In genomic region chr10:24570658-24571426, GRCh38 we compare ENCODE assay signal across 16 cellular contexts.
A peak's percentile ranks its signal among the peaks of the same experiment; 100 is the strongest.
DNase-seq lines count a peak whose midpoint lies in the region; ATAC-seq, FAIRE-seq and TF ChIP-seq lines count a peak whose summit lies in the region.
"Had no signal": no experiment of that assay in that cellular context is flagged by ENCODE, and none has a peak within 500 bp of the region (broad histone marks: within the 10 kb centered on the region; RNA-seq: fewer than 3 reads in every experiment).

No MANE protein-coding gene starts in this region.

- in situ Hi-C loops in HepG2 (cut with HindIII; ENCODE audit: extremely low pct_ligation_motif_present, low pct_unique_long_range_greater_than_20kb) (no loop called here), IMR-90 (cut with MboI; ENCODE audit: low sequenced_read_pairs) (no loop called here)

- H3K27me3 Mint-ChIP-seq in neural crest cell (ENCODE audit: low read depth): no peaks in the 10 kb centered on the region
- H3K27me3 Mint-ChIP-seq in stimulated activated naive B cell treated with anti-CD40 and anti-IgM and Interleukin-4, amounts not matched to agents 10 μg/mL and 1 μg/mL and 100 μg/mL, for 72 hours: peaks cover 9 to 17% of the 10 kb centered on the region in 2 donors

- no peak overlapping the region for H3K4me3 ChIP-seq in HepG2 (replicated peaks in 1 of 3; ENCODE audit: insufficient read depth in 1 of 3, low read depth in 2 of 3, low read length in 3 of 3)
- no peak overlapping the region for H3K4me3 ChIP-seq in right lobe of liver
- H3K4me3 ChIP-seq in IMR-90 (ENCODE audit: insufficient read depth, low read depth, low read length): no peak overlapping the region
- H3K4me3 ChIP-seq: BLaER1 had no signal

- H3K27ac Mint-ChIP-seq in neural crest cell (ENCODE audit: unreplicated experiment): peak overlapping the region; percentile 78
- peak overlapping the region; percentile 70 for H3K27ac Mint-ChIP-seq in stimulated activated naive B cell treated with anti-CD40 and anti-IgM and Interleukin-4, amounts not matched to agents 10 μg/mL and 1 μg/mL and 100 μg/mL, for 72 hours
- H3K27ac Mint-ChIP-seq: HFFc6 had no signal

- no peak overlapping the region for H3K14ac ChIP-seq in IMR-90 (replicated peaks; ENCODE audit: low read depth, low read length)

- H3K4me3 Mint-ChIP-seq in neural crest cell: no peak overlapping the region
- no peak overlapping the region for H3K4me3 Mint-ChIP-seq in stimulated activated naive B cell treated with anti-CD40 and anti-IgM and Interleukin-4, amounts not matched to agents 10 μg/mL and 1 μg/mL and 100 μg/mL, for 72 hours
- H3K4me3 Mint-ChIP-seq: HFFc6 had no signal

- no peak overlapping the region for H4K91ac ChIP-seq in IMR-90 (ENCODE audit: insufficient read depth, low read depth, low read length)

- ATAC-seq in HepG2 (no peak; the same call in 2 of the 3 replicates), right lobe of liver (no peak), IMR-90 (ENCODE audit: low read depth) (no peak)
- no peak for ATAC-seq in stimulated activated naive B cell treated with anti-CD40 and anti-IgM and Interleukin-4, amounts not matched to agents 10 μg/mL and 1 μg/mL and 100 μg/mL, for 72 hours (replicated peaks)

- H3K9ac ChIP-seq in HepG2 (ENCODE audit: insufficient read depth, low read depth, low read length) (no peak overlapping the region), IMR-90 (ENCODE audit: low read depth, low read length) (no peak overlapping the region)
- H3K9ac ChIP-seq: BLaER1 had no signal

- CTCF ChIA-PET in HepG2 (lab: Yijun Ruan, JAX; ENCODE audit: low intra/inter-chr PET ratio, low total read pairs) (no interaction called here), IMR-90 (lab: Yijun Ruan, JAX) (no interaction called here)

- no peaks in the 10 kb centered on the region for H4K20me1 ChIP-seq in HepG2 (ENCODE audit: insufficient read depth, low read length)
- H4K20me1 ChIP-seq in IMR-90 (ENCODE audit: insufficient read depth, low read length): no peaks in the 10 kb centered on the region
- H4K20me1 ChIP-seq: BLaER1 had no signal

- no peaks in the 10 kb centered on the region for H3K36me3 ChIP-seq in HepG2 (replicated peaks in 1 of 2; ENCODE audit: control insufficient read depth in 1 of 2, insufficient read depth in 2 of 2, low read length in 2 of 2)
- no peaks in the 10 kb centered on the region for H3K36me3 ChIP-seq in right lobe of liver
- H3K36me3 ChIP-seq in IMR-90 (ENCODE audit: control insufficient read depth, insufficient read depth, low read length): no peaks in the 10 kb centered on the region
- H3K36me3 ChIP-seq: BLaER1 had no signal

- no peak for FAIRE-seq in HepG2 (lab: Jason Lieb, UNC)
- FAIRE-seq: H1 had no signal

- no peak overlapping the region for H3K18ac ChIP-seq in IMR-90 (ENCODE audit: low read depth, low read length)

- BruUV-seq in HepG2 (replicated peaks; lab: Mats Ljungman, UMichigan) (no TSS peak), IMR-90 (replicated peaks; lab: Mats Ljungman, UMichigan) (no TSS peak)

- no peaks in the 10 kb centered on the region for H3K36me3 Mint-ChIP-seq in neural crest cell (ENCODE audit: low read depth)
- H3K36me3 Mint-ChIP-seq in stimulated activated naive B cell treated with anti-CD40 and anti-IgM and Interleukin-4, amounts not matched to agents 10 μg/mL and 1 μg/mL and 100 μg/mL, for 72 hours: no peaks in the 10 kb centered on the region

- TF ChIP-seq CTCF in HepG2 (CRISPR knock-in tag; IDR thresholded peaks at IDR 0.05): no peak
- no peak for TF ChIP-seq CTCF in right lobe of liver (IDR thresholded peaks at IDR 0.05)
- TF ChIP-seq CTCF in IMR-90 (conservative IDR thresholded peaks at IDR 0.05; ENCODE audit: low read depth, low read length): no peak
- TF ChIP-seq CTCF in neural crest cell (conservative IDR thresholded peaks at IDR 0.05): no peak

- 27% methylated on average over 8 of the region's 9 CpGs for WGBS in HepG2 (ENCODE audit: low lambda C conversion rate)
- 74% methylated on average over 6 of the region's 9 CpGs for WGBS in right lobe of liver (ENCODE audit: insufficient coverage, low coverage, low lambda C conversion rate, missing lambda C conversion rate)
- 63% methylated on average over 2 of the region's 9 CpGs; no CpG with 5 or more reads in 1 of the 2 experiments for WGBS in IMR-90 (ENCODE audit: extremely low coverage in 2 of 2, insufficient read length in 1 of 2), 2 experiments

- H3K4me1 ChIP-seq in HepG2 (ENCODE audit: insufficient read depth, low read length) (no peaks in the 10 kb centered on the region), right lobe of liver (no peaks in the 10 kb centered on the region), IMR-90 (ENCODE audit: control insufficient read depth, insufficient read depth, low read length) (no peaks in the 10 kb centered on the region)
- H3K4me1 ChIP-seq: BLaER1 had no signal

- no peaks in the 10 kb centered on the region for H3K79me1 ChIP-seq in IMR-90 (ENCODE audit: low read depth in 1 of 2, low read length in 2 of 2)

- dilution Hi-C loops in IMR-90 (cut with HindIII; ENCODE audit: low sequenced_read_pairs, unreplicated experiment): no loop called here

- no peak overlapping the region for H2BK15ac ChIP-seq in IMR-90 (ENCODE audit: low read depth, low read length)

- H3K4ac ChIP-seq in IMR-90 (ENCODE audit: low read depth, low read length): no peak overlapping the region

- H3K79me2 ChIP-seq in HepG2 (ENCODE audit: insufficient read depth, low read length): no peaks in the 10 kb centered on the region

- no peak overlapping the region for H3K27ac ChIP-seq in HepG2 (ENCODE audit: extremely low read length, insufficient read depth, low read length)
- H3K27ac ChIP-seq in right lobe of liver: no peak overlapping the region
- no peak overlapping the region for H3K27ac ChIP-seq in IMR-90 (ENCODE audit: insufficient read depth, low read length)
- H3K27ac ChIP-seq: BLaER1 had no signal

- no peak overlapping the region for H4K5ac ChIP-seq in IMR-90 (ENCODE audit: low read depth, low read length)

- H2BK120ac ChIP-seq in IMR-90 (ENCODE audit: low read depth, low read length): no peak overlapping the region

- TF ChIP-seq POLR2A in HepG2 (IDR thresholded peaks at IDR 0.05; ENCODE audit: insufficient read depth in 1 of 2, low read depth in 2 of 2, low read length in 2 of 2) (no peak), right lobe of liver (IDR thresholded peaks at IDR 0.05) (no peak), IMR-90 (IDR thresholded peaks at IDR 0.05; ENCODE audit: low read depth, low read length) (no peak)

- no peak for DNase-seq in HepG2 (ENCODE audit: low spot score)
- DNase-seq in right lobe of liver: no peak
- no peak for DNase-seq in IMR-90
- no peak for DNase-seq in neural crest cell (ENCODE audit: low read depth, low spot score)
- no peak for DNase-seq in stimulated activated naive B cell treated with anti-CD40 and anti-IgM and Interleukin-4, amounts not matched to agents 10 μg/mL and 1 μg/mL and 100 μg/mL, for 72 hours
- no peak for DNase-seq in hypothalamus (lab: John Stamatoyannopoulos, UW)
- DNase-seq in SW480 (ENCODE audit: low spot score): no peak
- DNase-seq in stimulated activated CD4-positive, alpha-beta T cell treated with anti-CD3 and anti-CD28 coated beads, Interleukin-2, amount 100 ng/mL, for 48 hours: no peak
- DNase-seq: 8988T, AML-193, Calu3, DMS 273 treated with DMSO at 0.1 percent for 48 hours, HCEC 1CT, HFFc6 had no signal

- H3K9me3 ChIP-seq in HepG2 (ENCODE audit: low read length) (no peaks in the 10 kb centered on the region), right lobe of liver (no peaks in the 10 kb centered on the region), IMR-90 (ENCODE audit: control insufficient read depth, insufficient read depth, low read length) (no peaks in the 10 kb centered on the region)
- H3K9me3 ChIP-seq: BLaER1 had no signal

- no peaks in the 10 kb centered on the region for H3K9me1 ChIP-seq in IMR-90 (ENCODE audit: insufficient read depth, low read length)

- intact Hi-C loops in HepG2 (cut with micrococcal nuclease; ENCODE audit: unreplicated experiment) (no loop called here), right lobe of liver (cut with DNase I) (no loop called here), IMR-90 (cut with micrococcal nuclease) (no loop called here)

- H3K4me2 ChIP-seq in HepG2 (ENCODE audit: low read depth, low read length): no peak overlapping the region
- no peak overlapping the region for H3K4me2 ChIP-seq in IMR-90 (ENCODE audit: low read depth, low read length)
- H3K4me2 ChIP-seq: BLaER1 had no signal

- H3K9me3 Mint-ChIP-seq in neural crest cell: no peaks in the 10 kb centered on the region
- H3K9me3 Mint-ChIP-seq in stimulated activated naive B cell treated with anti-CD40 and anti-IgM and Interleukin-4, amounts not matched to agents 10 μg/mL and 1 μg/mL and 100 μg/mL, for 72 hours: peaks cover 3 to 4% of the 10 kb centered on the region in 2 donors
- H3K9me3 Mint-ChIP-seq: HFFc6 had no signal

- no peak for TF ChIP-seq EP300 in HepG2 (IDR thresholded peaks at IDR 0.05; ENCODE audit: low read depth in 2 of 2, low read length in 2 of 2)
- no peak for TF ChIP-seq EP300 in HepG2 (CRISPR knock-in tag; IDR thresholded peaks at IDR 0.05; ENCODE audit: borderline replicate concordance)

- no peak overlapping the region for H3K23ac ChIP-seq in IMR-90 (ENCODE audit: low read depth, low read length)

- H2BK20ac ChIP-seq in IMR-90 (ENCODE audit: low read depth, low read length): no peak overlapping the region

- H3K4me1 Mint-ChIP-seq in neural crest cell: peaks cover 5% of the 10 kb centered on the region
- no peaks in the 10 kb centered on the region for H3K4me1 Mint-ChIP-seq in stimulated activated naive B cell treated with anti-CD40 and anti-IgM and Interleukin-4, amounts not matched to agents 10 μg/mL and 1 μg/mL and 100 μg/mL, for 72 hours

- no peak overlapping the region for H2AFZ ChIP-seq in HepG2 (ENCODE audit: low read length)
- peak overlapping the region; percentile 37 for H2AFZ ChIP-seq in IMR-90 (replicated peaks; ENCODE audit: low read length, poor library complexity)

- H2AK5ac ChIP-seq in IMR-90 (ENCODE audit: low read depth, low read length): no peak overlapping the region

- no peak overlapping the region for H3K56ac ChIP-seq in IMR-90 (ENCODE audit: extremely low read depth, insufficient read depth, low read length)

- H4K8ac ChIP-seq in IMR-90 (ENCODE audit: low read depth in 2 of 2, low read length in 2 of 2): no peak overlapping the region

- H2BK5ac ChIP-seq in IMR-90 (ENCODE audit: low read depth, low read length, poor library complexity, severe bottlenecking): no peak overlapping the region

- H3K27me3 ChIP-seq in HepG2 (ENCODE audit: control insufficient read depth in 1 of 2, insufficient read depth in 2 of 2, low read length in 2 of 2): peaks cover 3 to 9% of the 10 kb centered on the region in 2 experiments; a peak in 3 of 5 replicates
- no peaks in the 10 kb centered on the region for H3K27me3 ChIP-seq in right lobe of liver
- H3K27me3 ChIP-seq in IMR-90 (ENCODE audit: control insufficient read depth, insufficient read depth, low read length): no peaks in the 10 kb centered on the region; the same call in none of the 2 replicates
- H3K27me3 ChIP-seq: BLaER1 had no signal

- POLR2A ChIA-PET in HepG2 (lab: Yijun Ruan, JAX) (no interaction called here), IMR-90 (lab: Charles Lee; ENCODE audit: unreplicated experiment) (no interaction called here)

- TF ChIP-seq RAD21 in HepG2 (CRISPR knock-in tag; IDR thresholded peaks at IDR 0.05) (no peak), IMR-90 (IDR thresholded peaks at IDR 0.05; ENCODE audit: low read length) (no peak)

- H2AK9ac ChIP-seq in IMR-90 (replicated peaks; ENCODE audit: low read depth, low read length, poor library complexity): no peak overlapping the region

TF ChIP-seq in IMR-90, 13 proteins besides CTCF, POLR2A, EP300 and RAD21 (continues in another document):
- no peak for TF ChIP-seq MAFK (IDR thresholded peaks at IDR 0.05; ENCODE audit: low read depth, low read length)
